Comparison of ENCODE assay signal across 8 cellular contexts in genomic region chr5:127313847-127314473, GRCh38. TPM values are rescaled to one million over a fixed set of nuclear protein-coding genes. Genes with fewer than 3 reads are reported as not detected.
DNase-seq lines count a peak whose midpoint lies in the region; ATAC-seq and TF ChIP-seq lines count a peak whose summit lies in the region.

No MANE protein-coding gene starts in this region.

- no peaks in the 10 kb centered on the region for H3K27me3 ChIP-seq in gastrocnemius medialis

- no peaks in the 10 kb centered on the region for H3K9me3 ChIP-seq in gastrocnemius medialis

- H3K27me3 Mint-ChIP-seq in activated T-helper 1 cell treated with anti-CD3 and anti-CD28 coated beads, Interleukin-12 subunit alpha, Interleukin-12 subunit beta, Interleukin-2, Interleukin-4 antibody, amounts not matched to agents 30 ng/mL and 10 ng/mL and 1 ng/mL, durations not matched to agents 14 hours and 24 hours and 36 hours (ENCODE audit: insufficient read depth): peaks cover 19% of the 10 kb centered on the region
- H3K27me3 Mint-ChIP-seq in glutamatergic neuron (ENCODE audit: unreplicated experiment): no peaks in the 10 kb centered on the region

- H3K27ac Mint-ChIP-seq in activated T-helper 1 cell treated with anti-CD3 and anti-CD28 coated beads, Interleukin-12 subunit alpha, Interleukin-12 subunit beta, Interleukin-2, Interleukin-4 antibody, amounts not matched to agents 30 ng/mL and 10 ng/mL and 1 ng/mL, durations not matched to agents 14 hours and 24 hours and 36 hours: no peak overlapping the region
- no peak overlapping the region for H3K27ac Mint-ChIP-seq in glutamatergic neuron (ENCODE audit: unreplicated experiment)

- intact Hi-C loops in activated T-helper 1 cell treated with anti-CD3 and anti-CD28 coated beads, Interleukin-12 subunit alpha, Interleukin-12 subunit beta, Interleukin-2, Interleukin-4 antibody, amounts not matched to agents 30 ng/mL and 10 ng/mL and 1 ng/mL, durations not matched to agents 14 hours and 24 hours and 36 hours (cut with micrococcal nuclease): loop anchor here (1.0 to 10.0 kb wide), 8 partner anchors 24 to 658 kb away; partner anchors contain the start of genes LMNB1, MARCHF3 and MEGF10
- intact Hi-C loops in gastrocnemius medialis (cut with DNase I; ENCODE audit: low total_unique reads): loop anchor here (1.0 to 10.0 kb wide), 2 partner anchors 24 to 479 kb away; partner anchors contain the start of gene MEGF10

- DNase-seq in COR-L47 (lab: John Stamatoyannopoulos, UW): peak; percentile 19
- DNase-seq in GM19240 (ENCODE audit: insufficient read length, low spot score): peak; percentile 45
- DNase-seq in RKO (ENCODE audit: low spot score): peak; percentile 66
- DNase-seq in activated T-helper 1 cell treated with anti-CD3 and anti-CD28 coated beads, Interleukin-12 subunit alpha, Interleukin-12 subunit beta, Interleukin-2, Interleukin-4 antibody, amounts not matched to agents 30 ng/mL and 10 ng/mL and 1 ng/mL, durations not matched to agents 14 hours and 24 hours and 36 hours (ENCODE audit: low spot score): peak; percentile 39
- peak; percentile 82 for DNase-seq in glutamatergic neuron
- peak in 1 of 2 donors; percentile 27 for DNase-seq in gastrocnemius medialis
- no peak for DNase-seq in G401 (ENCODE audit: low spot score)

- H3K4me3 Mint-ChIP-seq in activated T-helper 1 cell treated with anti-CD3 and anti-CD28 coated beads, Interleukin-12 subunit alpha, Interleukin-12 subunit beta, Interleukin-2, Interleukin-4 antibody, amounts not matched to agents 30 ng/mL and 10 ng/mL and 1 ng/mL, durations not matched to agents 14 hours and 24 hours and 36 hours: no peak overlapping the region
- H3K4me3 Mint-ChIP-seq in glutamatergic neuron (ENCODE audit: unreplicated experiment): no peak overlapping the region

- no peak overlapping the region for H3K4me3 ChIP-seq in gastrocnemius medialis

- no peaks in the 10 kb centered on the region for H3K36me3 Mint-ChIP-seq in activated T-helper 1 cell treated with anti-CD3 and anti-CD28 coated beads, Interleukin-12 subunit alpha, Interleukin-12 subunit beta, Interleukin-2, Interleukin-4 antibody, amounts not matched to agents 30 ng/mL and 10 ng/mL and 1 ng/mL, durations not matched to agents 14 hours and 24 hours and 36 hours (ENCODE audit: low read depth)
- no peaks in the 10 kb centered on the region for H3K36me3 Mint-ChIP-seq in glutamatergic neuron (ENCODE audit: unreplicated experiment)

- TF ChIP-seq POLR2A in gastrocnemius medialis (IDR thresholded peaks at IDR 0.05): no peak

- H3K4me1 Mint-ChIP-seq in activated T-helper 1 cell treated with anti-CD3 and anti-CD28 coated beads, Interleukin-12 subunit alpha, Interleukin-12 subunit beta, Interleukin-2, Interleukin-4 antibody, amounts not matched to agents 30 ng/mL and 10 ng/mL and 1 ng/mL, durations not matched to agents 14 hours and 24 hours and 36 hours (ENCODE audit: low read depth): peaks cover 4% of the 10 kb centered on the region
- H3K4me1 Mint-ChIP-seq in glutamatergic neuron (ENCODE audit: low read depth, unreplicated experiment): no peaks in the 10 kb centered on the region

- H3K36me3 ChIP-seq in gastrocnemius medialis: no peaks in the 10 kb centered on the region

- H3K9me3 Mint-ChIP-seq in activated T-helper 1 cell treated with anti-CD3 and anti-CD28 coated beads, Interleukin-12 subunit alpha, Interleukin-12 subunit beta, Interleukin-2, Interleukin-4 antibody, amounts not matched to agents 30 ng/mL and 10 ng/mL and 1 ng/mL, durations not matched to agents 14 hours and 24 hours and 36 hours: no peaks in the 10 kb centered on the region
- H3K9me3 Mint-ChIP-seq in glutamatergic neuron (ENCODE audit: unreplicated experiment): peaks cover 2% of the 10 kb centered on the region

- peak; percentile 80 for TF ChIP-seq CTCF in glutamatergic neuron (IDR thresholded peaks at IDR 0.05; ENCODE audit: partially characterized antibody, unreplicated experiment)
- peak; percentile 19 to 64 (median 57) for TF ChIP-seq CTCF in gastrocnemius medialis (IDR thresholded peaks at IDR 0.05 in 4 of 5, conservative IDR thresholded peaks at IDR 0.05 in 1 of 5)

- in situ Hi-C loops in gastrocnemius medialis (cut with MboI; ENCODE audit: low sequenced_read_pairs in 4 of 4) (loop anchor here in 1 of 4 donors (25.0 kb wide), 1 partner anchor 477 kb away; no protein-coding TSS in a partner anchor), G401 (cut with HindIII; ENCODE audit: low sequenced_read_pairs) (no loop called here)

- H3K4me1 ChIP-seq in gastrocnemius medialis: peaks cover 0 to 10% of the 10 kb centered on the region in 2 donors

- ATAC-seq in HG03196 (IDR thresholded peaks at IDR 0.05; ENCODE audit: unreplicated experiment) (peak; percentile 96), gastrocnemius medialis (peak in 1 of 2 donors; percentile 36)

- H3K27ac ChIP-seq in gastrocnemius medialis: no peak overlapping the region

RNA-seq across cellular contexts. Expression of gene MEGF10, which starts 23.4 kb away (rescaled TPM):
- not detected in 2 replicates for total RNA-seq in activated T-helper 1 cell treated with anti-CD3 and anti-CD28 coated beads, Interleukin-12 subunit alpha, Interleukin-12 subunit beta, Interleukin-2, Interleukin-4 antibody, amounts not matched to agents 30 ng/mL and 10 ng/mL and 1 ng/mL, durations not matched to agents 14 hours and 24 hours and 36 hours
- total RNA-seq in glutamatergic neuron (ENCODE audit: unreplicated experiment): 0.69 TPM
- 10 to 100 TPM in 2 of 4 donors, 1 to 10 TPM in 2; 6.7 to 25.4 (median 15.7) TPM for total RNA-seq in gastrocnemius medialis
- total RNA-seq in G401 (2014; rRNA removed; shearing (Covaris generic)): 0.03 TPM in 1 of 2 replicates, not detected in the other
